13 cellular contexts compared by ENCODE assay signal in genomic region chr1:110370827-110371226, GRCh38. TPM values are rescaled to one million over a fixed set of nuclear protein-coding genes. Genes with fewer than 3 reads are reported as not detected.
DNase-seq lines count a peak whose midpoint lies in the region; ATAC-seq and TF ChIP-seq lines count a peak whose summit lies in the region.
"Had no signal": no experiment of that assay in that cellular context is flagged by ENCODE, and none has a peak within 500 bp of the region (broad histone marks: within the 10 kb centered on the region; RNA-seq: fewer than 3 reads in every experiment).

No MANE protein-coding gene starts in this region.

- POLR2A ChIA-PET in MCF 10A (lab: Yijun Ruan, JAX) (interaction anchor here (0.7 to 5.1 kb wide), 4 partner anchors 10 to 38 kb away, joined by 3 to 21 read pairs (median 6); partner anchors contain the start of gene RBM15), RWPE1 (lab: Yijun Ruan, JAX; ENCODE audit: low non-redundant PET) (no interaction called here)

- H3K4me3 Mint-ChIP-seq in MCF 10A (ENCODE audit: unreplicated experiment): no peak overlapping the region
- H3K4me3 Mint-ChIP-seq in stimulated activated effector memory CD8-positive, alpha-beta T cell treated with anti-CD3 and anti-CD28 coated beads, Interleukin-12 subunit alpha, Interleukin-12 subunit beta, amount 100 ng/mL, for 72 hours: no peak overlapping the region

- H3K27me3 Mint-ChIP-seq in MCF 10A (ENCODE audit: insufficient read depth, unreplicated experiment): no peaks in the 10 kb centered on the region

- H3K9me3 ChIP-seq in breast epithelium (no peaks in the 10 kb centered on the region), Peyer's patch (no peaks in the 10 kb centered on the region)
- H3K9me3 ChIP-seq: lower lobe of right lung, right atrium auricular region had no signal

- CTCF ChIA-PET in MCF 10A (lab: Yijun Ruan, JAX): interaction anchor here (1.3 to 1.4 kb wide), 3 partner anchors 12 to 163 kb away, joined by 4 to 5 read pairs (median 5); no protein-coding TSS in a partner anchor
- CTCF ChIA-PET in RWPE1 (lab: Yijun Ruan, JAX): interaction anchor here (0.7 kb wide), 1 partner anchor 40 kb away, joined by 8 read pairs; no protein-coding TSS in a partner anchor

- ATAC-seq in stimulated activated effector memory CD8-positive, alpha-beta T cell treated with anti-CD3 and anti-CD28 coated beads, Interleukin-12 subunit alpha, Interleukin-12 subunit beta, amount 100 ng/mL, for 72 hours: peak; percentile 100
- ATAC-seq in HG02938 (IDR thresholded peaks at IDR 0.05; ENCODE audit: unreplicated experiment) (no peak), left lobe of liver (no peak)

- TF ChIP-seq POLR2A in breast epithelium (IDR thresholded peaks at IDR 0.05) (no peak), Peyer's patch (IDR thresholded peaks at IDR 0.05) (no peak)

- H3K36me3 ChIP-seq in breast epithelium (no peaks in the 10 kb centered on the region), Peyer's patch (peaks cover 0 to 44% (median 0%) of the 10 kb centered on the region in 3 donors)

- TF ChIP-seq CTCF in MCF 10A (IDR thresholded peaks at IDR 0.05; ENCODE audit: unreplicated experiment): no peak
- no peak for TF ChIP-seq CTCF in breast epithelium (IDR thresholded peaks at IDR 0.05)
- no peak for TF ChIP-seq CTCF in RWPE1 (conservative IDR thresholded peaks at IDR 0.05; ENCODE audit: low read depth)
- no peak for TF ChIP-seq CTCF in Peyer's patch (IDR thresholded peaks at IDR 0.05)

- intact Hi-C loops in MCF 10A (cut with micrococcal nuclease) (no loop called here), breast epithelium (cut with DNase I; ENCODE audit: low total_unique reads) (no loop called here)

- no TSS peak for BruUV-seq in MCF 10A (replicated peaks; lab: Mats Ljungman, UMichigan)

- H3K27me3 ChIP-seq in breast epithelium: no peaks in the 10 kb centered on the region
- H3K27me3 ChIP-seq in Peyer's patch: no peaks in the 10 kb centered on the region
- H3K27me3 ChIP-seq: right atrium auricular region had no signal

- H3K27ac Mint-ChIP-seq in MCF 10A (ENCODE audit: low read depth, unreplicated experiment): peak overlapping the region; percentile 40
- H3K27ac Mint-ChIP-seq in stimulated activated effector memory CD8-positive, alpha-beta T cell treated with anti-CD3 and anti-CD28 coated beads, Interleukin-12 subunit alpha, Interleukin-12 subunit beta, amount 100 ng/mL, for 72 hours: no peak overlapping the region

- H3K4me1 ChIP-seq in breast epithelium (no peaks in the 10 kb centered on the region), Peyer's patch (no peaks in the 10 kb centered on the region)
- H3K4me1 ChIP-seq: lower lobe of right lung, right atrium auricular region had no signal

- no peaks in the 10 kb centered on the region for H3K9me3 Mint-ChIP-seq in MCF 10A (ENCODE audit: unreplicated experiment)
- no peaks in the 10 kb centered on the region for H3K9me3 Mint-ChIP-seq in stimulated activated effector memory CD8-positive, alpha-beta T cell treated with anti-CD3 and anti-CD28 coated beads, Interleukin-12 subunit alpha, Interleukin-12 subunit beta, amount 100 ng/mL, for 72 hours

- peaks cover 35% of the 10 kb centered on the region for H3K36me3 Mint-ChIP-seq in MCF 10A (ENCODE audit: insufficient read depth, unreplicated experiment)
- H3K36me3 Mint-ChIP-seq in stimulated activated effector memory CD8-positive, alpha-beta T cell treated with anti-CD3 and anti-CD28 coated beads, Interleukin-12 subunit alpha, Interleukin-12 subunit beta, amount 100 ng/mL, for 72 hours: peaks cover 90% of the 10 kb centered on the region

- DNase-seq in MCF 10A (ENCODE audit: unreplicated experiment) (peak; percentile 54), breast epithelium (ENCODE audit: low spot score in 2 of 2) (no peak), RWPE1 (ENCODE audit: low spot score) (peak; percentile 36), fibroblast of gingiva (ENCODE audit: low read depth) (peak; percentile 33), Peyer's patch (no peak), left lobe of liver (ENCODE audit: low spot score) (no peak)
- no peak for DNase-seq in stimulated activated effector memory CD8-positive, alpha-beta T cell treated with anti-CD3 and anti-CD28 coated beads, Interleukin-12 subunit alpha, Interleukin-12 subunit beta, amount 100 ng/mL, for 72 hours (ENCODE audit: low spot score in 2 of 2)
- DNase-seq: lower lobe of right lung, NCI-H1694 had no signal

- peaks cover 11% of the 10 kb centered on the region for H3K4me1 Mint-ChIP-seq in MCF 10A (ENCODE audit: insufficient read depth, unreplicated experiment)
- peaks cover 9% of the 10 kb centered on the region for H3K4me1 Mint-ChIP-seq in stimulated activated effector memory CD8-positive, alpha-beta T cell treated with anti-CD3 and anti-CD28 coated beads, Interleukin-12 subunit alpha, Interleukin-12 subunit beta, amount 100 ng/mL, for 72 hours

- no peak overlapping the region for H3K4me3 ChIP-seq in breast epithelium
- no peak overlapping the region for H3K4me3 ChIP-seq in Peyer's patch
- H3K4me3 ChIP-seq: lower lobe of right lung, right atrium auricular region had no signal

- no peak overlapping the region for H3K27ac ChIP-seq in breast epithelium
- no peak overlapping the region for H3K27ac ChIP-seq in RWPE1
- no peak overlapping the region for H3K27ac ChIP-seq in Peyer's patch
- H3K27ac ChIP-seq: HL-60, lower lobe of right lung, right atrium auricular region, VCaP had no signal

RNA-seq across cellular contexts. Expression of gene SLC16A4, which starts 20.0 kb away (rescaled TPM):
- total RNA-seq in MCF 10A (2022): 9.8 and 11.0 TPM in 2 replicates
- 10 to 100 TPM in 2 of 3 donors, under 1 TPM in 1; 0.96 to 31.5 (median 14.4) TPM for total RNA-seq in breast epithelium
- 10 to 100 TPM; 10.1 to 26.1 (median 13.0) TPM for total RNA-seq in Peyer's patch
- total RNA-seq in left lobe of liver: 3.5 TPM

RNA-seq across cellular contexts. Expression of gene RBM15, which starts 31.6 kb away (rescaled TPM):
- total RNA-seq in MCF 10A (2022): 31.4 and 35.9 TPM in 2 replicates
- total RNA-seq in breast epithelium: 10 to 100 TPM; 33.4 to 47.1 (median 35.4) TPM
- 10 to 100 TPM; 49.2 to 97.6 (median 80.9) TPM for total RNA-seq in Peyer's patch
- total RNA-seq in left lobe of liver: 9.6 TPM

RNA-seq across cellular contexts. Expression of gene LAMTOR5, which starts 36.7 kb away (rescaled TPM):
- total RNA-seq in MCF 10A (2022) (111 and 127 TPM in 2 replicates), breast epithelium (100 to 1,000 TPM; 102 to 117 (median 109) TPM), Peyer's patch (10 to 100 TPM; 45.1 to 99.0 (median 65.5) TPM), left lobe of liver (49.8 TPM)

Comparison
In these comparisons a context has a peak if more than half of its experiments do, and no peak if none do; other contexts are left out.
1. DNase-seq: peak in MCF 10A (single experiment), RWPE1 (single experiment) and fibroblast of gingiva (single experiment); none in breast epithelium (0 of 2), stimulated activated effector memory CD8-positive, alpha-beta T cell treated with anti-CD3 and anti-CD28 coated beads, Interleukin-12 subunit alpha, Interleukin-12 subunit beta, amount 100 ng/mL, for 72 hours (0 of 2), Peyer's patch (0 of 3) and left lobe of liver (single experiment).